In the genomic region with DNA sequence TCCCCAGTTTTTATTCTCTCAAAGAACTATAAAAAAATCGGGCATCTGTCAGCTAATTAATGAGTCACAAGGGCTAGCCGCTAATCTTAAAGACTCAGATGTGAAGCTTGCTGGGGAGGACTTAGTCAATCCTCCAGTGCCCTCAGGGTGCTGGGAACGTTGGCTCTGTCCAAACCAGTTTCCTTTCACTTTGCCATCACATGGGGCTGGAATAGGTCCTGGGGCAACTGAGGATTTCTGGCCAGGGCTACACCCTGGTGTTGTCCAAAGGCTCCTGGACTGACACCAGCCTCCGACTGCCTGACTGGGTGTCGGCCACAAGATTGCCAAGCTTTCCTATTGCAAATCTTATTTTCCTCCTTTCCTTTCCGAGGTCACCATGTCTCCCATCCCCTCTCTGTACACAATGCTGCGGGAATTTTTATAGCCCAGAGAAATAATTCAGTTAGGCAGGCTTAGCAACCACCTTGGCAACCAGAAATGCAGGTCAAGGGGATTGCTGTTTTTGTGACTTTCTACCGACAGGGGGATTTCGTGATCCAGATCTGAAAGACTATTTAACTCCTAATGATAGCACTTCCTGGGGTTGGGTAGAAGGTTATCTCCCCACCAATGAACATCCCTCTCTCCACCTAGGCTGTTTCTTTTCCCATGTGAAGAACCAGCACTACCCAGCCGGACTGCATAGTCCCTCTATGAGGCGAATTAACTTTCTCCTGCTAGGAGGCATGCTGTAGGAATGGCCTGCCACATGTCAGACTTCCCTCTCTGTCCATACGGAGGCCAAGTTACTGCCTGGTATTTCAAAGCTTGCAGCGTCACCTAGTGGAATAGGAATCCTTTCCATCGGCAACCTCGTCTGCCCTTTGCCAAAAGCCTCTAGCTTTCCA, we compare ENCODE assay signal across 10 cellular contexts. TPM values are rescaled to one million over a fixed set of nuclear protein-coding genes. Genes with fewer than 3 reads are reported as not detected.
DNase-seq lines count a peak whose midpoint lies in the region; ATAC-seq and TF ChIP-seq lines count a peak whose summit lies in the region.
"Had no signal": no experiment of that assay in that cellular context is flagged by ENCODE, and none has a peak within 500 bp of the region (broad histone marks: within the 10 kb centered on the region; RNA-seq: fewer than 3 reads in every experiment).

No MANE protein-coding gene starts in this region.

- peaks cover 18% of the 10 kb centered on the region for H3K36me3 Mint-ChIP-seq in activated naive CD4-positive, alpha-beta T cell treated with anti-CD3 and anti-CD28 coated beads, Interleukin-2, amount 50 U/mL, for 24 hours
- H3K36me3 Mint-ChIP-seq in activated naive CD4-positive, alpha-beta T cell treated with anti-CD3 and anti-CD28 coated beads, Interleukin-2, amount 50 U/mL, for 72 hours, result peaks cover 31 to 70% of the 10 kb centered on the region in 2 donors
- H3K36me3 Mint-ChIP-seq in nephron progenitor cell (ENCODE audit: low read depth), result peaks cover 40% of the 10 kb centered on the region

- ATAC-seq in activated naive CD4-positive, alpha-beta T cell treated with anti-CD3 and anti-CD28 coated beads, Interleukin-2, amount 50 U/mL, for 72 hours, result no peak
- ATAC-seq in left lung, result peak; percentile 50
- ATAC-seq in GM18520 (IDR thresholded peaks at IDR 0.05; ENCODE audit: unreplicated experiment), result no peak
- no peak for ATAC-seq in HG03378 (IDR thresholded peaks at IDR 0.05; ENCODE audit: unreplicated experiment)
- no peak for ATAC-seq in GM19351 (IDR thresholded peaks at IDR 0.05; ENCODE audit: unreplicated experiment)

- peak overlapping the region; percentile 53 for H3K27ac Mint-ChIP-seq in activated naive CD4-positive, alpha-beta T cell treated with anti-CD3 and anti-CD28 coated beads, Interleukin-2, amount 50 U/mL, for 24 hours
- no peak overlapping the region for H3K27ac Mint-ChIP-seq in activated naive CD4-positive, alpha-beta T cell treated with anti-CD3 and anti-CD28 coated beads, Interleukin-2, amount 50 U/mL, for 72 hours
- no peak overlapping the region for H3K27ac Mint-ChIP-seq in nephron progenitor cell

- H3K4me1 ChIP-seq in left lung, result no peaks in the 10 kb centered on the region

- intact Hi-C loops in left lung (cut with DNase I), result no loop called here

- H3K4me1 Mint-ChIP-seq in activated naive CD4-positive, alpha-beta T cell treated with anti-CD3 and anti-CD28 coated beads, Interleukin-2, amount 50 U/mL, for 24 hours, result peaks cover 14% of the 10 kb centered on the region
- H3K4me1 Mint-ChIP-seq in nephron progenitor cell, result peaks cover 4% of the 10 kb centered on the region

- in situ Hi-C loops in brain microvascular endothelial cell (cut with HindIII; ENCODE audit: low pct_ligation_motif_present, low sequenced_read_pairs), result loop anchor here (25.0 kb wide), 3 partner anchors 117 to 692 kb away; a partner anchor contains a TSS

- H3K27ac ChIP-seq in brain microvascular endothelial cell, result peak overlapping the region; percentile 81
- H3K27ac ChIP-seq in left lung, result peak overlapping the region; percentile 5 to 20

- TF ChIP-seq CTCF in brain microvascular endothelial cell (IDR thresholded peaks at IDR 0.05; ENCODE audit: low read depth, low read length, missing control alignments) (peak; percentile 65), left lung (IDR thresholded peaks at IDR 0.05) (no peak), nephron progenitor cell (IDR thresholded peaks at IDR 0.05) (no peak)

- H3K36me3 ChIP-seq in brain microvascular endothelial cell (replicated peaks) (no peaks in the 10 kb centered on the region), left lung (no peaks in the 10 kb centered on the region)

- DNase-seq in activated naive CD4-positive, alpha-beta T cell treated with anti-CD3 and anti-CD28 coated beads, Interleukin-2, amount 50 U/mL, for 72 hours (ENCODE audit: low spot score in 2 of 2), result no peak
- peak; percentile 84 for DNase-seq in brain microvascular endothelial cell
- no peak for DNase-seq in left lung
- no peak for DNase-seq in nephron progenitor cell
- DNase-seq: ACHN; activated naive CD4-positive, alpha-beta T cell treated with Interleukin-2 at 50 U/mL for 16 hours had no signal

- no peaks in the 10 kb centered on the region for H3K27me3 ChIP-seq in brain microvascular endothelial cell (replicated peaks)
- no peaks in the 10 kb centered on the region for H3K27me3 ChIP-seq in left lung

- H3K9me3 Mint-ChIP-seq in activated naive CD4-positive, alpha-beta T cell treated with anti-CD3 and anti-CD28 coated beads, Interleukin-2, amount 50 U/mL, for 24 hours, result peaks cover 6% of the 10 kb centered on the region
- peaks cover 21 to 44% of the 10 kb centered on the region in 2 donors for H3K9me3 Mint-ChIP-seq in activated naive CD4-positive, alpha-beta T cell treated with anti-CD3 and anti-CD28 coated beads, Interleukin-2, amount 50 U/mL, for 72 hours
- H3K9me3 Mint-ChIP-seq in nephron progenitor cell, result peaks cover 80% of the 10 kb centered on the region

- H3K9me3 ChIP-seq in left lung, result peaks cover 0 to 41% of the 10 kb centered on the region in 2 donors

- H3K4me3 Mint-ChIP-seq in activated naive CD4-positive, alpha-beta T cell treated with anti-CD3 and anti-CD28 coated beads, Interleukin-2, amount 50 U/mL, for 24 hours, result no peak overlapping the region
- H3K4me3 Mint-ChIP-seq in nephron progenitor cell, result no peak overlapping the region

- H3K4me3 ChIP-seq in brain microvascular endothelial cell (ENCODE audit: low read depth, low read length), result peak overlapping the region; percentile 3
- no peak overlapping the region for H3K4me3 ChIP-seq in left lung

- no peaks in the 10 kb centered on the region for H3K27me3 Mint-ChIP-seq in activated naive CD4-positive, alpha-beta T cell treated with anti-CD3 and anti-CD28 coated beads, Interleukin-2, amount 50 U/mL, for 24 hours
- H3K27me3 Mint-ChIP-seq in nephron progenitor cell (ENCODE audit: low read depth, poor library complexity), result no peaks in the 10 kb centered on the region

RNA-seq across cellular contexts. Expression of a gene that starts 29.9 kb away (rescaled TPM):
- 10 to 100 TPM; 14.6 to 22.8 TPM for total RNA-seq in activated naive CD4-positive, alpha-beta T cell treated with anti-CD3 and anti-CD28 coated beads, Interleukin-2, amount 50 U/mL, for 72 hours
- total RNA-seq in left lung, result 10 to 100 TPM; 22.1 to 25.7 TPM
